ENCODE assay signal across 14 cellular contexts in genomic region chr7:6453737-6454136, GRCh38. TPM values are rescaled to one million over a fixed set of nuclear protein-coding genes. Genes with fewer than 3 reads are reported as not detected.
DNase-seq lines count a peak whose midpoint lies in the region; ATAC-seq and TF ChIP-seq lines count a peak whose summit lies in the region.
"Had no signal": no experiment of that assay in that cellular context is flagged by ENCODE, and none has a peak within 500 bp of the region (broad histone marks: within the 10 kb centered on the region; RNA-seq: fewer than 3 reads in every experiment).

No MANE protein-coding gene starts in this region.

- H2BK15ac ChIP-seq in IMR-90 (ENCODE audit: low read depth, low read length), result 0 out of 3 replicates have a peak overlapping the region, but pooled peaks have one; percentile 31

- no peak for TF ChIP-seq POLR2A in IMR-90 (IDR thresholded peaks at IDR 0.05; ENCODE audit: low read depth, low read length)

- CTCF ChIA-PET in IMR-90 (lab: Yijun Ruan, JAX), result interaction anchor here (0.6 kb wide), 1 partner anchor 74 kb away, joined by 3 read pairs; no protein-coding TSS in a partner anchor
- CTCF ChIA-PET in mammary epithelial cell (lab: Charles Lee; ENCODE audit: low non-redundant PET), result no interaction called here

- H3K27me3 ChIP-seq in IMR-90 (ENCODE audit: control insufficient read depth, insufficient read depth, low read length), result no peaks in the 10 kb centered on the region
- H3K27me3 ChIP-seq in mammary epithelial cell (ENCODE audit: insufficient read depth, low read length), result no peaks in the 10 kb centered on the region
- no peaks in the 10 kb centered on the region for H3K27me3 ChIP-seq in left lung
- no peaks in the 10 kb centered on the region for H3K27me3 ChIP-seq in Karpas-422 (ENCODE audit: low read length)
- H3K27me3 ChIP-seq: transverse colon had no signal

- H2BK120ac ChIP-seq in IMR-90 (ENCODE audit: low read depth, low read length), result peak overlapping the region; percentile 61

- no peak overlapping the region for H2AK5ac ChIP-seq in IMR-90 (ENCODE audit: low read depth, low read length)

- peak overlapping the region; percentile 6; the same call in 1 of the 2 replicates for H3K14ac ChIP-seq in IMR-90 (replicated peaks; ENCODE audit: low read depth, low read length)

- intact Hi-C loops in IMR-90 (cut with micrococcal nuclease) (no loop called here), mammary epithelial cell (cut with micrococcal nuclease) (no loop called here), left lung (cut with DNase I) (no loop called here)

- H3K4ac ChIP-seq in IMR-90 (ENCODE audit: low read depth, low read length), result peak overlapping the region; percentile 14; the same call in 1 of the 2 replicates

- no peaks in the 10 kb centered on the region for H3K9me3 ChIP-seq in IMR-90 (ENCODE audit: control insufficient read depth, insufficient read depth, low read length)
- H3K9me3 ChIP-seq in mammary epithelial cell (replicated peaks; ENCODE audit: insufficient read depth, low read length), result no peaks in the 10 kb centered on the region
- no peaks in the 10 kb centered on the region for H3K9me3 ChIP-seq in left lung
- no peaks in the 10 kb centered on the region for H3K9me3 ChIP-seq in Karpas-422 (ENCODE audit: low read length)
- H3K9me3 ChIP-seq: transverse colon had no signal

- ATAC-seq in IMR-90 (ENCODE audit: low read depth) (peak; percentile 82), left lung (peak; percentile 6), GM18517 (IDR thresholded peaks at IDR 0.05; ENCODE audit: unreplicated experiment) (no peak)
- ATAC-seq: CD8-positive, alpha-beta T cell; right cardiac atrium had no signal

- no peaks in the 10 kb centered on the region for H3K9me2 ChIP-seq in Karpas-422 (replicated peaks; ENCODE audit: insufficient read depth, low read length)

- BruUV-seq in IMR-90 (replicated peaks; lab: Mats Ljungman, UMichigan) (no TSS peak), mammary epithelial cell (replicated peaks; lab: Mats Ljungman, UMichigan) (no TSS peak)

- no peak overlapping the region for H3K56ac ChIP-seq in IMR-90 (ENCODE audit: extremely low read depth, insufficient read depth, low read length)

- no peaks in the 10 kb centered on the region; a peak in 1 of 4 replicates for H3K79me1 ChIP-seq in IMR-90 (ENCODE audit: low read depth in 1 of 2, low read length in 2 of 2)

- 0 out of 2 replicates have a peak, but pooled peaks cover 6% of the 10 kb centered on the region for H4K20me1 ChIP-seq in IMR-90 (ENCODE audit: insufficient read depth, low read length)
- H4K20me1 ChIP-seq in mammary epithelial cell (ENCODE audit: insufficient read depth, low read length), result no peaks in the 10 kb centered on the region
- H4K20me1 ChIP-seq in Karpas-422 (ENCODE audit: insufficient read depth, low read depth, low read length), result no peaks in the 10 kb centered on the region

- peak overlapping the region; percentile 76 for H2BK5ac ChIP-seq in IMR-90 (ENCODE audit: low read depth, low read length, poor library complexity, severe bottlenecking)

- H4K5ac ChIP-seq in IMR-90 (ENCODE audit: low read depth, low read length), result peak overlapping the region; percentile 37; the same call in 1 of the 2 replicates

- 42% methylated on average over 3 of the region's 4 CpGs; no CpG with 5 or more reads in 1 of the 2 experiments for WGBS in IMR-90 (ENCODE audit: extremely low coverage in 2 of 2, insufficient read length in 1 of 2), 2 experiments
- WGBS in mammary epithelial cell (ENCODE audit: low coverage, missing lambda C conversion rate), result 16% methylated on average over 4 of the region's 4 CpGs

- no peak for TF ChIP-seq RAD21 in IMR-90 (IDR thresholded peaks at IDR 0.05; ENCODE audit: low read length)

- peak overlapping the region in 1 of 2 experiments; percentile 34; a peak in 2 of 4 replicates for H4K8ac ChIP-seq in IMR-90 (ENCODE audit: low read depth in 2 of 2, low read length in 2 of 2)

- in situ Hi-C loops in IMR-90 (cut with MboI; ENCODE audit: low sequenced_read_pairs) (no loop called here), mammary epithelial cell (cut with MboI; ENCODE audit: low sequenced_read_pairs in 2 of 2) (no loop called here)

- 0 out of 2 replicates have a peak overlapping the region, but pooled peaks have one; percentile 14 for H4K91ac ChIP-seq in IMR-90 (ENCODE audit: insufficient read depth, low read depth, low read length)

- TF ChIP-seq CTCF in IMR-90 (conservative IDR thresholded peaks at IDR 0.05; ENCODE audit: low read depth, low read length) (no peak), mammary epithelial cell (conservative IDR thresholded peaks at IDR 0.05 in 1 of 2, IDR thresholded peaks at IDR 0.05 in 1 of 2; ENCODE audit: extremely low read depth in 1 of 2, insufficient read depth in 1 of 2, low read depth in 1 of 2, low read length in 2 of 2) (no peak), left lung (IDR thresholded peaks at IDR 0.05) (no peak)

- no peaks in the 10 kb centered on the region for H3K36me3 ChIP-seq in IMR-90 (ENCODE audit: control insufficient read depth, insufficient read depth, low read length)
- no peaks in the 10 kb centered on the region for H3K36me3 ChIP-seq in mammary epithelial cell (ENCODE audit: insufficient read depth, low read length)
- no peaks in the 10 kb centered on the region for H3K36me3 ChIP-seq in left lung
- no peaks in the 10 kb centered on the region for H3K36me3 ChIP-seq in Karpas-422 (ENCODE audit: insufficient read depth, low read length)
- H3K36me3 ChIP-seq: transverse colon had no signal

- H3K79me2 ChIP-seq in mammary epithelial cell (ENCODE audit: insufficient read depth, low read length) (no peaks in the 10 kb centered on the region), Karpas-422 (ENCODE audit: low read length) (no peaks in the 10 kb centered on the region)

- H3K4me2 ChIP-seq in IMR-90 (ENCODE audit: low read depth, low read length) (peak overlapping the region; percentile 28; the same call in 1 of the 2 replicates), mammary epithelial cell (ENCODE audit: insufficient read depth, low read depth, low read length) (peak overlapping the region; percentile 17), Karpas-422 (ENCODE audit: low read depth, low read length, poor library complexity, severe bottlenecking) (no peak overlapping the region)

- peak overlapping the region; percentile 47; the same call in 1 of the 2 replicates for H3K18ac ChIP-seq in IMR-90 (ENCODE audit: low read depth, low read length)

- no peak overlapping the region for H3K4me3 ChIP-seq in IMR-90 (ENCODE audit: insufficient read depth, low read depth, low read length)
- H3K4me3 ChIP-seq in mammary epithelial cell (replicated peaks in 1 of 3; ENCODE audit: insufficient read depth in 1 of 3, low read depth in 2 of 3, low read length in 3 of 3), result no peak overlapping the region
- no peak overlapping the region for H3K4me3 ChIP-seq in left lung
- H3K4me3 ChIP-seq in Karpas-422 (ENCODE audit: low read length), result no peak overlapping the region
- H3K4me3 ChIP-seq: transverse colon had no signal

- POLR2A ChIA-PET in IMR-90 (lab: Charles Lee; ENCODE audit: unreplicated experiment), result interaction anchor here (0.7 kb wide), 1 partner anchor 9 kb away, joined by 3 read pairs; no protein-coding TSS in a partner anchor

- H2AK9ac ChIP-seq in IMR-90 (replicated peaks; ENCODE audit: low read depth, low read length, poor library complexity), result no peak overlapping the region

- H2AFZ ChIP-seq in IMR-90 (replicated peaks; ENCODE audit: low read length, poor library complexity) (peak overlapping the region; percentile 11), mammary epithelial cell (ENCODE audit: low read depth, low read length) (peak overlapping the region; percentile 42), Karpas-422 (ENCODE audit: low read length) (no peak overlapping the region)

- peaks cover 6% of the 10 kb centered on the region for H3K4me1 ChIP-seq in IMR-90 (ENCODE audit: control insufficient read depth, insufficient read depth, low read length)
- peaks cover 16% of the 10 kb centered on the region for H3K4me1 ChIP-seq in mammary epithelial cell (ENCODE audit: insufficient read depth, low read length)
- no peaks in the 10 kb centered on the region for H3K4me1 ChIP-seq in left lung
- H3K4me1 ChIP-seq in Karpas-422 (ENCODE audit: low read length), result peaks cover 6% of the 10 kb centered on the region

- DNase-seq in AG20443 (ENCODE audit: low spot score), result peak; percentile 68
- DNase-seq in IMR-90, result peak; percentile 93
- DNase-seq in mammary epithelial cell, result peak; percentile 96
- no peak for DNase-seq in left lung
- no peak for DNase-seq in foreskin melanocyte
- no peak for DNase-seq in Karpas-422
- DNase-seq in cerebellum (ENCODE audit: low spot score), result no peak
- DNase-seq: activated CD4-positive, alpha-beta memory T cell treated with anti-CD3 and anti-CD28 coated beads, Interleukin-2, amount 10 ng/mL, durations not matched to agents 7 days and 5 days; activated naive CD8-positive, alpha-beta T cell treated with anti-CD3 and anti-CD28 coated beads for 36 hours; CD8-positive, alpha-beta T cell; NCI-H1436 treated with DMSO at 0.1 percent for 48 hours; right cardiac atrium; transverse colon had no signal

- dilution Hi-C loops in IMR-90 (cut with HindIII; ENCODE audit: low sequenced_read_pairs, unreplicated experiment) (no loop called here), mammary epithelial cell (cut with HindIII; ENCODE audit: low sequenced_read_pairs) (no loop called here)

- no peak overlapping the region for H3K23ac ChIP-seq in IMR-90 (ENCODE audit: low read depth, low read length)

- H3K27ac ChIP-seq in IMR-90 (ENCODE audit: insufficient read depth, low read length) (peak overlapping the region; percentile 7; the same call in 1 of the 2 replicates), mammary epithelial cell (ENCODE audit: insufficient read depth, low read depth, low read length) (peak overlapping the region; percentile 20), left lung (no peak overlapping the region), Karpas-422 (ENCODE audit: low read length) (no peak overlapping the region)
- H3K27ac ChIP-seq: transverse colon had no signal

- H2BK20ac ChIP-seq in IMR-90 (ENCODE audit: low read depth, low read length), result peak overlapping the region; percentile 7; the same call in 1 of the 2 replicates

- no peak overlapping the region for H3K9ac ChIP-seq in IMR-90 (ENCODE audit: low read depth, low read length)
- no peak overlapping the region for H3K9ac ChIP-seq in mammary epithelial cell (ENCODE audit: insufficient read depth, low read length)
- H3K9ac ChIP-seq in Karpas-422 (ENCODE audit: low read length), result no peak overlapping the region

- peaks cover 14% of the 10 kb centered on the region; the same call in 1 of the 2 replicates for H3K9me1 ChIP-seq in IMR-90 (ENCODE audit: insufficient read depth, low read length)

RNA-seq across cellular contexts. Expression of gene DAGLB, which starts 6.0 kb away (rescaled TPM):
- 33.5 and 35.3 TPM in 2 replicates for total RNA-seq in IMR-90 (2012; rRNA removed)
- 23.4 and 24.5 TPM in 2 replicates for polyA plus RNA-seq in IMR-90 (2012; rRNA removed)
- 21.9 and 41.7 TPM in 2 replicates for polyA plus RNA-seq in IMR-90 (2012; cell fraction: cytosol; rRNA removed)
- polyA plus RNA-seq in IMR-90 (2012; cell fraction: nucleus; rRNA removed; ENCODE audit: low replicate concordance), result 92.9 and 94.9 TPM in 2 replicates
- 10 to 100 TPM; 20.7 to 22.1 TPM for total RNA-seq in mammary epithelial cell
- 19.6 TPM for polyA plus RNA-seq in mammary epithelial cell
- 23.9 TPM for polyA minus RNA-seq in mammary epithelial cell
- 10 to 100 TPM; 38.4 to 46.5 TPM for total RNA-seq in left lung
- 10.0 and 15.4 TPM in 2 replicates for total RNA-seq in Karpas-422 (2014; rRNA removed; shearing (Covaris generic); ENCODE audit: low replicate concordance)
- total RNA-seq in cerebellum, result 17.5 TPM

RNA-seq across cellular contexts. Expression of gene KDELR2, which starts 30.2 kb away (rescaled TPM):
- total RNA-seq in IMR-90 (2012; rRNA removed), result 162 and 259 TPM in 2 replicates
- 226 and 237 TPM in 2 replicates for polyA plus RNA-seq in IMR-90 (2012; rRNA removed)
- polyA plus RNA-seq in IMR-90 (2012; cell fraction: cytosol; rRNA removed), result 118 and 149 TPM in 2 replicates
- 74.5 and 135 TPM in 2 replicates for polyA plus RNA-seq in IMR-90 (2012; cell fraction: nucleus; rRNA removed; ENCODE audit: low replicate concordance)
- total RNA-seq in mammary epithelial cell, result 100 to 1,000 TPM in 1 of 2 donors, 10 to 100 TPM in 1; 93.4 to 149 TPM
- 96.1 TPM for polyA plus RNA-seq in mammary epithelial cell
- 150 TPM for polyA minus RNA-seq in mammary epithelial cell
- 100 to 1,000 TPM; 214 to 240 TPM for total RNA-seq in left lung
- total RNA-seq in Karpas-422 (2014; rRNA removed; shearing (Covaris generic); ENCODE audit: low replicate concordance), result 27.3 and 82.4 TPM in 2 replicates
- total RNA-seq in cerebellum, result 65.6 TPM

Comparison
In these comparisons a context has a peak if more than half of its experiments do, and no peak if none do; other contexts are left out.
1. DNase-seq: peak in AG20443 (single experiment), IMR-90 (single experiment) and mammary epithelial cell (single experiment); none in left lung (0 of 2), foreskin melanocyte (single experiment), Karpas-422 (single experiment) and cerebellum (single experiment).
2. H3K27ac ChIP-seq: peak in IMR-90 (single experiment) and mammary epithelial cell (single experiment); none in left lung (0 of 2) and Karpas-422 (single experiment).